ENCODE assay signal across 33 cellular contexts in the genomic region with DNA sequence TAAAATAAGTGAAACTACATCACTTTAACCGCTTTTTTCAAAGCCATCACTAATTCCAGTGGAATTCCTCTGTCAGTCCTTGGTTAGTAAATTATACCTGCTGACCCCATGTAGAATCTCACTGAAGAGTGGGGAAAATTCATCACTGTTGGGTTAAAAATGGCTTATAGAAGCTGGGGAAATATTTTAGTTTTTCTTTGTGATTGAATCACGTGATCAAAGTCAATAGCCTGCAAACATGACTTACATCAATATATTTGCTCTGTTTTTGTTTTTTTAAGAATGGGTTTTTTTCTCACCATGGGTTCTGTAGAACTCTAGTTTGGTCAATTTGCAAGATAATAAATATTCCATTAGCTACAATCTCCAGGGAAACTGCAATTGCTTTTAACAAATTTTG.
DNase-seq lines count a peak whose midpoint lies in the region; ATAC-seq, FAIRE-seq and TF ChIP-seq lines count a peak whose summit lies in the region.
"Had no signal": no experiment of that assay in that cellular context is flagged by ENCODE, and none has a peak within 500 bp of the region (broad histone marks: within the 10 kb centered on the region; RNA-seq: fewer than 3 reads in every experiment).

No MANE protein-coding gene starts in this region.

- H3K4me2 ChIP-seq in HepG2 (ENCODE audit: low read depth, low read length), result no peak overlapping the region
- H3K4me2 ChIP-seq in GM12878 (ENCODE audit: control insufficient read depth, insufficient read depth), result no peak overlapping the region
- H3K4me2 ChIP-seq in K562 (ENCODE audit: insufficient read depth, low read length), result no peak overlapping the region
- H3K4me2 ChIP-seq: A549; BLaER1; BLaER1 treated with 17β-estradiol and CSF1 and Interleukin-3, amounts not matched to agents 10 nM and 100 nM had no signal

- no peaks in the 10 kb centered on the region for H3K9me1 ChIP-seq in K562 (ENCODE audit: control insufficient read depth, insufficient read depth, low read length)

- BruUV-seq in HepG2 (replicated peaks; lab: Mats Ljungman, UMichigan), result no TSS peak
- no TSS peak for BruUV-seq in GM12878 (replicated peaks; lab: Mats Ljungman, UMichigan)
- BruUV-seq in K562 (replicated peaks; lab: Mats Ljungman, UMichigan), result no TSS peak
- no TSS peak for BruUV-seq in A673 (replicated peaks; lab: Mats Ljungman, UMichigan)

- H3K9ac ChIP-seq in HepG2 (ENCODE audit: insufficient read depth, low read depth, low read length), result no peak overlapping the region
- H3K9ac ChIP-seq in GM12878 (ENCODE audit: control insufficient read depth, insufficient read depth, low read length), result no peak overlapping the region
- H3K9ac ChIP-seq in K562 (ENCODE audit: insufficient read depth in 1 of 2, low read depth in 2 of 2, low read length in 2 of 2), result no peak overlapping the region
- H3K9ac ChIP-seq: BLaER1; BLaER1 treated with 17β-estradiol and CSF1 and Interleukin-3, amounts not matched to agents 10 nM and 100 nM had no signal

- ATAC-seq in HepG2, result no peak
- no peak for ATAC-seq in right lobe of liver
- ATAC-seq in GM12878, result no peak
- no peak for ATAC-seq in K562
- ATAC-seq in left lung, result no peak
- ATAC-seq: A549; CD8-positive, alpha-beta T cell had no signal

- H3K27ac ChIP-seq in HepG2 (ENCODE audit: extremely low read length, insufficient read depth, low read length) (no peak overlapping the region), right lobe of liver (no peak overlapping the region), GM12878 (ENCODE audit: control insufficient read depth, insufficient read depth) (no peak overlapping the region), K562 (ENCODE audit: extremely low read depth, low read depth, low read length) (no peak overlapping the region), left lung (no peak overlapping the region), A673 (ENCODE audit: low read depth, low read length, poor library complexity, severe bottlenecking) (no peak overlapping the region)
- H3K27ac ChIP-seq: 22Rv1; A549; BLaER1; BLaER1 treated with 17β-estradiol and CSF1 and Interleukin-3, amounts not matched to agents 10 nM and 100 nM; C4-2B had no signal

- no peak for FAIRE-seq in HepG2 (lab: Jason Lieb, UNC)
- FAIRE-seq in GM12878 (lab: Jason Lieb, UNC), result no peak
- no peak for FAIRE-seq in K562 (lab: Jason Lieb, UNC)
- FAIRE-seq: A204.1, A549, D721Med had no signal

- no peak for TF ChIP-seq RAD21 in HepG2 (CRISPR knock-in tag; IDR thresholded peaks at IDR 0.05)
- no peak for TF ChIP-seq RAD21 in GM12878 (IDR thresholded peaks at IDR 0.05; ENCODE audit: insufficient read depth, low read depth, low read length)
- no peak for TF ChIP-seq RAD21 in K562 (CRISPR knock-in tag; conservative IDR thresholded peaks at IDR 0.05 in 1 of 2, IDR thresholded peaks at IDR 0.05 in 1 of 2)

- H3K36me3 ChIP-seq in HepG2 (replicated peaks in 1 of 2; ENCODE audit: control insufficient read depth in 1 of 2, insufficient read depth in 2 of 2, low read length in 2 of 2), result no peaks in the 10 kb centered on the region
- H3K36me3 ChIP-seq in right lobe of liver, result no peaks in the 10 kb centered on the region
- H3K36me3 ChIP-seq in GM12878 (ENCODE audit: control insufficient read depth in 2 of 2, insufficient read depth in 2 of 2, low read length in 1 of 2), result no peaks in the 10 kb centered on the region
- H3K36me3 ChIP-seq in K562 (ENCODE audit: control insufficient read depth, insufficient read depth, low read length), result no peaks in the 10 kb centered on the region
- no peaks in the 10 kb centered on the region for H3K36me3 ChIP-seq in left lung
- H3K36me3 ChIP-seq in A673 (ENCODE audit: insufficient read depth, low read length, poor library complexity, severe bottlenecking), result no peaks in the 10 kb centered on the region
- H3K36me3 ChIP-seq: BE2C; BLaER1; BLaER1 treated with 17β-estradiol and CSF1 and Interleukin-3, amounts not matched to agents 10 nM and 100 nM had no signal

- no peaks in the 10 kb centered on the region for H4K20me1 ChIP-seq in HepG2 (ENCODE audit: insufficient read depth, low read length)
- no peaks in the 10 kb centered on the region for H4K20me1 ChIP-seq in GM12878 (ENCODE audit: control insufficient read depth, insufficient read depth)
- no peaks in the 10 kb centered on the region for H4K20me1 ChIP-seq in K562 (replicated peaks; ENCODE audit: control insufficient read depth, insufficient read depth, low read length)
- H4K20me1 ChIP-seq: BLaER1; BLaER1 treated with 17β-estradiol and CSF1 and Interleukin-3, amounts not matched to agents 10 nM and 100 nM had no signal

- TF ChIP-seq EP300 in HepG2 (IDR thresholded peaks at IDR 0.05; ENCODE audit: low read depth in 2 of 2, low read length in 2 of 2) (no peak), HepG2 (CRISPR knock-in tag; IDR thresholded peaks at IDR 0.05; ENCODE audit: borderline replicate concordance) (no peak), GM12878 (IDR thresholded peaks at IDR 0.05; ENCODE audit: borderline replicate concordance in 1 of 2, control insufficient read depth in 1 of 2, low read depth in 2 of 2, low read length in 2 of 2) (no peak), K562 (IDR thresholded peaks at IDR 0.05; ENCODE audit: low read length) (no peak)

- DNase-seq in HepG2 (ENCODE audit: low spot score), result no peak
- no peak for DNase-seq in right lobe of liver
- DNase-seq in GM12878 (ENCODE audit: low read depth, low spot score), result no peak
- no peak for DNase-seq in K562 (ENCODE audit: extremely low read depth in 1 of 4, low spot score in 3 of 4)
- no peak for DNase-seq in left lung
- DNase-seq in A673 (ENCODE audit: low spot score), result no peak
- DNase-seq: 8988T; ACHN; AML-193; BE2C; C1 segment of cervical spinal cord; Caco-2; Calu3; CD4-positive, alpha-beta memory T cell; CD4-positive, alpha-beta T cell; CD4-positive, CD25-positive, alpha-beta regulatory T cell; CD8-positive, alpha-beta memory T cell; CD8-positive, alpha-beta T cell; COR-L47; DMS 273 treated with DMSO at 0.1 percent for 48 hours; DMS153; DMS53; DMS79; DMS79 treated with DMSO at 0.1 percent for 48 hours; DND-41; EL had no signal

- no peaks in the 10 kb centered on the region for H3K27me3 ChIP-seq in HepG2 (ENCODE audit: control insufficient read depth in 1 of 2, insufficient read depth in 2 of 2, low read length in 2 of 2)
- peaks cover 0 to 4% of the 10 kb centered on the region in 2 donors for H3K27me3 ChIP-seq in right lobe of liver
- no peaks in the 10 kb centered on the region for H3K27me3 ChIP-seq in GM12878 (replicated peaks in 1 of 2; ENCODE audit: control insufficient read depth in 2 of 2, insufficient read depth in 2 of 2, low read length in 1 of 2)
- H3K27me3 ChIP-seq in K562 (ENCODE audit: control insufficient read depth in 2 of 2, insufficient read depth in 2 of 2, low read length in 2 of 2), result no peaks in the 10 kb centered on the region
- no peaks in the 10 kb centered on the region for H3K27me3 ChIP-seq in left lung
- H3K27me3 ChIP-seq in A673 (replicated peaks; ENCODE audit: insufficient read depth, low read depth, low read length, poor library complexity), result no peaks in the 10 kb centered on the region
- H3K27me3 ChIP-seq: BE2C had no signal

- in situ Hi-C loops in HepG2 (cut with HindIII; ENCODE audit: extremely low pct_ligation_motif_present, low pct_unique_long_range_greater_than_20kb) (no loop called here), GM12878 (cut with MboI) (no loop called here), K562 (cut with MboI) (no loop called here)

- H2AFZ ChIP-seq in HepG2 (ENCODE audit: low read length) (no peak overlapping the region), GM12878 (ENCODE audit: control insufficient read depth, low read depth, low read length) (no peak overlapping the region), K562 (ENCODE audit: low read depth, low read length) (no peak overlapping the region)

- H3K4me3 ChIP-seq in HepG2 (replicated peaks in 1 of 3; ENCODE audit: insufficient read depth in 1 of 3, low read depth in 2 of 3, low read length in 3 of 3) (no peak overlapping the region), right lobe of liver (no peak overlapping the region), GM12878 (no peak overlapping the region), K562 (no peak overlapping the region), left lung (no peak overlapping the region), A673 (ENCODE audit: low read depth, low read length, poor library complexity, severe bottlenecking) (no peak overlapping the region)
- H3K4me3 ChIP-seq: A549; BLaER1; BLaER1 treated with 17β-estradiol and CSF1 and Interleukin-3, amounts not matched to agents 10 nM and 100 nM had no signal

- H3K79me2 ChIP-seq in HepG2 (ENCODE audit: insufficient read depth, low read length), result no peaks in the 10 kb centered on the region
- no peaks in the 10 kb centered on the region for H3K79me2 ChIP-seq in GM12878 (ENCODE audit: control insufficient read depth, insufficient read depth, low read length)
- H3K79me2 ChIP-seq in K562 (ENCODE audit: control insufficient read depth, insufficient read depth, low read length), result no peaks in the 10 kb centered on the region

- no peaks in the 10 kb centered on the region for H3K9me3 ChIP-seq in HepG2 (ENCODE audit: low read length)
- H3K9me3 ChIP-seq in right lobe of liver, result no peaks in the 10 kb centered on the region
- no peaks in the 10 kb centered on the region for H3K9me3 ChIP-seq in GM12878 (replicated peaks; ENCODE audit: control insufficient read depth, insufficient read depth, low read length)
- H3K9me3 ChIP-seq in K562 (replicated peaks; ENCODE audit: control insufficient read depth, insufficient read depth, low read depth, low read length), result no peaks in the 10 kb centered on the region
- H3K9me3 ChIP-seq in left lung, result no peaks in the 10 kb centered on the region
- no peaks in the 10 kb centered on the region for H3K9me3 ChIP-seq in A673 (ENCODE audit: low read depth, low read length, poor library complexity, severe bottlenecking)
- H3K9me3 ChIP-seq: A549; BE2C; BLaER1; BLaER1 treated with 17β-estradiol and CSF1 and Interleukin-3, amounts not matched to agents 10 nM and 100 nM; Caco-2 had no signal

- SMC1A ChIA-PET in GM12878 (lab: Charles Lee; ENCODE audit: uncharacterized antibody, unreplicated experiment), result interaction anchor here (0.6 kb wide), 1 partner anchor 56 kb away, joined by 4 read pairs; no protein-coding TSS in a partner anchor

- intact Hi-C loops in HepG2 (cut with micrococcal nuclease; ENCODE audit: unreplicated experiment) (no loop called here), right lobe of liver (cut with DNase I) (no loop called here), GM12878 (cut with micrococcal nuclease; ENCODE audit: unreplicated experiment) (no loop called here), K562 (cut with micrococcal nuclease) (no loop called here), left lung (cut with DNase I) (no loop called here), A673 (cut with micrococcal nuclease; ENCODE audit: unreplicated experiment) (no loop called here)

- no peaks in the 10 kb centered on the region for H3K4me1 ChIP-seq in HepG2 (ENCODE audit: insufficient read depth, low read length)
- no peaks in the 10 kb centered on the region for H3K4me1 ChIP-seq in right lobe of liver
- no peaks in the 10 kb centered on the region for H3K4me1 ChIP-seq in GM12878 (ENCODE audit: control insufficient read depth, insufficient read depth, low read length)
- no peaks in the 10 kb centered on the region for H3K4me1 ChIP-seq in K562 (replicated peaks in 1 of 2; ENCODE audit: control insufficient read depth in 2 of 2, insufficient read depth in 2 of 2, low read length in 2 of 2)
- no peaks in the 10 kb centered on the region for H3K4me1 ChIP-seq in left lung
- no peaks in the 10 kb centered on the region for H3K4me1 ChIP-seq in A673 (ENCODE audit: insufficient read depth, low read length, poor library complexity, severe bottlenecking)
- H3K4me1 ChIP-seq: A549; BE2C; BLaER1; BLaER1 treated with 17β-estradiol and CSF1 and Interleukin-3, amounts not matched to agents 10 nM and 100 nM; Caco-2 had no signal

- TF ChIP-seq POLR2A in HepG2 (IDR thresholded peaks at IDR 0.05; ENCODE audit: insufficient read depth in 1 of 2, low read depth in 2 of 2, low read length in 2 of 2), result no peak
- no peak for TF ChIP-seq POLR2A in right lobe of liver (IDR thresholded peaks at IDR 0.05)
- TF ChIP-seq POLR2A in GM12878 (IDR thresholded peaks at IDR 0.05; ENCODE audit: low read depth, low read length), result no peak
- TF ChIP-seq POLR2A in K562 (conservative IDR thresholded peaks at IDR 0.05), result no peak

- TF ChIP-seq CTCF in HepG2 (CRISPR knock-in tag; IDR thresholded peaks at IDR 0.05) (no peak), right lobe of liver (IDR thresholded peaks at IDR 0.05) (no peak), GM12878 (IDR thresholded peaks at IDR 0.05 in 2 of 3, conservative IDR thresholded peaks at IDR 0.05 in 1 of 3; ENCODE audit: control insufficient read depth in 2 of 3, extremely low read depth in 1 of 3, insufficient read depth in 1 of 3, low read depth in 3 of 3, low read length in 3 of 3) (no peak), K562 (IDR thresholded peaks at IDR 0.05 in 2 of 3, conservative IDR thresholded peaks at IDR 0.05 in 1 of 3; ENCODE audit: insufficient read depth in 2 of 3, low read depth in 1 of 3, low read length in 3 of 3) (no peak), left lung (IDR thresholded peaks at IDR 0.05) (no peak), A673 (conservative IDR thresholded peaks at IDR 0.05; ENCODE audit: low read depth, low read length) (no peak)

- WGBS in HepG2 (ENCODE audit: low lambda C conversion rate), result 4% methylated on average over 2 of the region's 2 CpGs
- 31% methylated on average over 2 of the region's 2 CpGs for WGBS in right lobe of liver (ENCODE audit: insufficient coverage, low coverage, low lambda C conversion rate, missing lambda C conversion rate)
- 3% methylated on average over 2 of the region's 2 CpGs for WGBS in GM12878 (ENCODE audit: insufficient coverage, insufficient replicate concordance, low lambda C conversion rate, missing lambda C conversion rate)
- WGBS in K562 (ENCODE audit: insufficient coverage, low coverage, missing lambda C conversion rate), result 0% methylated on average over 2 of the region's 2 CpGs

- RAD21 ChIA-PET in GM12878 (lab: Charles Lee; ENCODE audit: unreplicated experiment), result no interaction called here

- POLR2A ChIA-PET in HepG2 (lab: Yijun Ruan, JAX), result no interaction called here
- POLR2A ChIA-PET in GM12878 (lab: Charles Lee), result no interaction called here
- POLR2A ChIA-PET in K562 (lab: Yijun Ruan, JAX), result no interaction called here
- POLR2A ChIA-PET in A673 (lab: Charles Lee; ENCODE audit: low non-redundant PET), result no interaction called here

- CTCF ChIA-PET in HepG2 (lab: Yijun Ruan, JAX; ENCODE audit: low intra/inter-chr PET ratio, low total read pairs), result no interaction called here
- CTCF ChIA-PET in GM12878 (lab: Yijun Ruan, JAX), result no interaction called here
- CTCF ChIA-PET in K562 (lab: Yijun Ruan, JAX; ENCODE audit: low intra/inter-chr PET ratio), result no interaction called here
- CTCF ChIA-PET in A673 (lab: Charles Lee), result no interaction called here
